In the genomic region with DNA sequence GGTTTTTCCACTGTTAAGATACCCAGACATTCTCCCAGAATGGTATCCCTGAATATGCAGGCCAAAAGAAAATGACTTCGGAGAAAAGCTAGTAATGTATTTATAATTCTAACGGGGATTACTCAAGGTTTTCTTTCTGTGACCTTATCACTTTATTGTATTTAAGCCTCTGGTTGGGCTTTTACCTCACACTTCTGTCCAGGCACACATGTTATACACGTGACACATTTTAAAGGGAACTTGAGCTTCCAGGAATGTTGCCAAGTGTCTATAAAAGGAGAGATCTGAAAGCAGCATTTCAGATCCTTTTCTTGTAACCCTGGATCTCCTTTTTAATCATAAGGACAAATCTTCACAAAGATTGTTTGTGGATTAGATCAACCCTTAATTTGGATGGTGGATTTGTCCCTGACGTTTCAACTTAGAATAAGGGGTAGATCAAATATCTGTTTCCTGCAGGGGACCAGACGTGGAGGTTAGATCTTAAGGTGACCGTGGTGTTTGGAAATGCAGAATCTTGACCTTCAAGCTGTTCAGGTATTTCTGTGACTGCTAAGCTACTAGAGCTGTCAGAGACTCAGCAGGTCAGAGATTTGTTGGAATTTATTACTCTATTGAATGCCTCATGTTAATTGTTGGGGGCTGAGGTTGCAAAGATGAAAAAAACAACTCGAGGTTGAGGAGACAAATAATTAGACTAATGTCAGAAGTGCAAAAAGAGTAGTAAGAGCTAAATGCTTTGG, we compare ENCODE assay signal across 8 cellular contexts. TPM values are rescaled to one million over a fixed set of nuclear protein-coding genes. Genes with fewer than 3 reads are reported as not detected.
A peak's percentile ranks its signal among the peaks of the same experiment; 100 is the strongest.
DNase-seq lines count a peak whose midpoint lies in the region; ATAC-seq, FAIRE-seq and TF ChIP-seq lines count a peak whose summit lies in the region.

No MANE protein-coding gene starts in this region.

- DNase-seq in AG04449 (ENCODE audit: low read depth, low spot score) (peak; percentile 41), H4 (ENCODE audit: low spot score) (peak; percentile 74), RWPE2 (ENCODE audit: low spot score) (no peak), epithelial cell of proximal tubule (ENCODE audit: low read depth) (no peak), pancreas (no peak)
- no peak for DNase-seq in stimulated activated naive CD4-positive, alpha-beta T cell treated with Interleukin-2 at 50 U/mL for 16 hours (lab: John Stamatoyannopoulos, UW)
- DNase-seq in stimulated activated naive CD4-positive, alpha-beta T cell (lab: John Stamatoyannopoulos, UW), result no peak

- no peaks in the 10 kb centered on the region for H3K9me3 ChIP-seq in RWPE2 (ENCODE audit: severe bottlenecking)
- no peaks in the 10 kb centered on the region for H3K9me3 ChIP-seq in pancreas

- no peaks in the 10 kb centered on the region for H3K36me3 ChIP-seq in RWPE2 (ENCODE audit: low read depth)
- H3K36me3 ChIP-seq in pancreas, result no peaks in the 10 kb centered on the region

- no peaks in the 10 kb centered on the region for H3K27me3 ChIP-seq in RWPE2 (ENCODE audit: insufficient read depth, poor library complexity, severe bottlenecking)
- H3K27me3 ChIP-seq in pancreas, result no peaks in the 10 kb centered on the region

- POLR2A ChIA-PET in AG04449 (lab: Yijun Ruan, JAX), result interaction anchor here (0.7 kb wide), 1 partner anchor 181 kb away, joined by 3 read pairs; no protein-coding TSS in a partner anchor

- peak overlapping the region; percentile 76 for H3K27ac ChIP-seq in RWPE2 (ENCODE audit: poor library complexity, severe bottlenecking)
- peak overlapping the region in 3 of 4 donors; percentile 79 to 99 (median 96) for H3K27ac ChIP-seq in pancreas

- H3K4me1 ChIP-seq in RWPE2 (ENCODE audit: insufficient read depth, poor library complexity, severe bottlenecking) (peaks cover 17% of the 10 kb centered on the region), pancreas (peaks cover 12 to 25% (median 16%) of the 10 kb centered on the region in 3 donors)

- no peak for ATAC-seq in RWPE2 (ENCODE audit: low read depth)
- ATAC-seq in pancreas, result peak; percentile 5 to 33 (median 24)
- no peak for ATAC-seq in HG02588 (IDR thresholded peaks at IDR 0.05; ENCODE audit: unreplicated experiment)

- peak; percentile 67 for FAIRE-seq in pancreas (lab: Jason Lieb, UNC)

- CTCF ChIA-PET in AG04449 (lab: Yijun Ruan, JAX), result interaction anchor here (0.7 to 27.4 kb wide), 13 partner anchors 8 to 390 kb away, joined by 3 to 464 read pairs (median 6); no protein-coding TSS in a partner anchor

- WGBS in pancreas, 2 donors, result 6 to 7% methylated on average over 7 of the region's 7 CpGs

- intact Hi-C loops in pancreas (cut with DNase I), result no loop called here

- TF ChIP-seq CTCF in AG04449 (IDR thresholded peaks at IDR 0.05; ENCODE audit: insufficient read depth, low read length, missing control alignments) (no peak), RWPE2 (IDR thresholded peaks at IDR 0.05; ENCODE audit: poor library complexity, severe bottlenecking) (no peak), epithelial cell of proximal tubule (conservative IDR thresholded peaks at IDR 0.05; ENCODE audit: low read depth, low read length) (no peak), pancreas (IDR thresholded peaks at IDR 0.05) (no peak)

- peak overlapping the region; percentile 100 for H3K4me3 ChIP-seq in AG04449 (ENCODE audit: low read depth, low read length)
- peak overlapping the region; percentile 88 for H3K4me3 ChIP-seq in RWPE2 (ENCODE audit: severe bottlenecking)
- H3K4me3 ChIP-seq in epithelial cell of proximal tubule (ENCODE audit: low read depth, low read length), result peak overlapping the region; percentile 95
- H3K4me3 ChIP-seq in pancreas, result peak overlapping the region in 2 of 4 donors; percentile 56 to 84

RNA-seq across cellular contexts. Expression of gene CIPC, which starts 1.5 kb away (rescaled TPM):
- 13.6 and 22.9 TPM in 2 replicates for total RNA-seq in H4 (2014; rRNA removed; shearing (Covaris generic))
- 10.2 and 15.4 TPM in 2 replicates for total RNA-seq in epithelial cell of proximal tubule
- 10 to 100 TPM in 1 of 6 donors, 1 to 10 TPM in 5; 5.9 to 12.6 (median 8.0) TPM for total RNA-seq in pancreas
- 1 to 10 TPM; 2.7 to 6.7 TPM for polyA plus RNA-seq in pancreas

RNA-seq across cellular contexts. Expression of gene ZDHHC22, which starts 42.0 kb away (rescaled TPM):
- total RNA-seq in H4 (2014; rRNA removed; shearing (Covaris generic)), result not detected in 2 replicates
- 0.07 TPM in 1 of 2 replicates, not detected in the other for total RNA-seq in epithelial cell of proximal tubule
- total RNA-seq in pancreas, result under 1 TPM in 1 of 6 donors, not detected in 5; 0.04 TPM
- polyA plus RNA-seq in pancreas, result under 1 TPM; 0.04 to 0.19 TPM

Comparison
In these comparisons a context has a peak if more than half of its experiments do, and no peak if none do; other contexts are left out.
1. DNase-seq: peak in AG04449 (single experiment) and H4 (single experiment); none in RWPE2 (single experiment), epithelial cell of proximal tubule (single experiment), pancreas (0 of 6), stimulated activated naive CD4-positive, alpha-beta T cell treated with Interleukin-2 at 50 U/mL for 16 hours (single experiment) and stimulated activated naive CD4-positive, alpha-beta T cell (0 of 6).
2. ATAC-seq: peak in pancreas (4 of 4); none in RWPE2 (single experiment) and HG02588 (single experiment).